ENCODE assay signal across 1 cellular context in genomic region chr3:11820540-11821041, GRCh38.
TF ChIP-seq lines count a peak whose summit lies in the region.

No MANE protein-coding gene starts in this region.

TF ChIP-seq in GM12878, 131 proteins besides CTCF, POLR2A, EP300 and RAD21 (continued from another document):
- TF ChIP-seq ATF7 (IDR thresholded peaks at IDR 0.05; ENCODE audit: low read depth) (no peak), ZNF592 (IDR thresholded peaks at IDR 0.05) (no peak), PAX5 (IDR thresholded peaks at IDR 0.05; ENCODE audit: borderline replicate concordance, low read depth, low read length) (no peak), NR2F1 (conservative IDR thresholded peaks at IDR 0.05) (no peak), FOS (IDR thresholded peaks at IDR 0.05; ENCODE audit: borderline replicate concordance, extremely low read depth, insufficient read length) (no peak), MEF2B (IDR thresholded peaks at IDR 0.05; ENCODE audit: partially characterized antibody, poor library complexity, severe bottlenecking) (no peak), HDAC2 (IDR thresholded peaks at IDR 0.05) (no peak), HDGF (IDR thresholded peaks at IDR 0.05) (no peak), SMAD5 (IDR thresholded peaks at IDR 0.05; ENCODE audit: low read depth) (no peak), MXI1 (IDR thresholded peaks at IDR 0.05; ENCODE audit: low read depth, low read length) (no peak), TCF3 (IDR thresholded peaks at IDR 0.05; ENCODE audit: borderline replicate concordance, insufficient read depth, low read depth, low read length) (peak; percentile 18; the same call in 1 of the 2 replicates), EZH2 (IDR thresholded peaks at IDR 0.05; ENCODE audit: borderline replicate concordance, control insufficient read depth, low read depth, low read length) (no peak), FOXK2 (IDR thresholded peaks at IDR 0.05) (no peak), ATF2 (IDR thresholded peaks at IDR 0.05; ENCODE audit: low read length) (no peak), E4F1 (IDR thresholded peaks at IDR 0.05; ENCODE audit: borderline replicate concordance, partially characterized antibody) (no peak), BCL11A (IDR thresholded peaks at IDR 0.05; ENCODE audit: low read depth, low read length) (peak; percentile 91; the same call in 1 of the 2 replicates), ETV6 (conservative IDR thresholded peaks at IDR 0.05 in 1 of 2, IDR thresholded peaks at IDR 0.05 in 1 of 2; ENCODE audit: borderline replicate concordance in 1 of 2, low read depth in 1 of 2) (peak in 1 of 2 experiments; percentile 73; a peak in 2 of 4 replicates), USF1 (IDR thresholded peaks at IDR 0.05; ENCODE audit: borderline replicate concordance, extremely low read length, insufficient read depth, low read depth, low read length) (no peak), YY1 (IDR thresholded peaks at IDR 0.05; ENCODE audit: low read depth, low read length) (no peak), MYC (IDR thresholded peaks at IDR 0.05; ENCODE audit: insufficient read depth, insufficient read length, insufficient replicate concordance, low read length, severe bottlenecking) (no peak), EGR1 (IDR thresholded peaks at IDR 0.05; ENCODE audit: borderline replicate concordance in 1 of 2, low read depth in 2 of 2, low read length in 2 of 2) (no peak), BMI1 (IDR thresholded peaks at IDR 0.05; ENCODE audit: borderline replicate concordance) (no peak), RFX5 (IDR thresholded peaks at IDR 0.05; ENCODE audit: low read depth, low read length) (no peak), HSF1 (IDR thresholded peaks at IDR 0.05; ENCODE audit: low read depth, low read length) (no peak), NR2C1 (IDR thresholded peaks at IDR 0.05) (no peak), SMAD1 (IDR thresholded peaks at IDR 0.05; ENCODE audit: low read depth, partially characterized antibody) (no peak), REST (IDR thresholded peaks at IDR 0.05; ENCODE audit: low read depth, low read length) (no peak), SRF (IDR thresholded peaks at IDR 0.05; ENCODE audit: low read depth in 2 of 2, low read length in 2 of 2) (0 out of 4 replicates have a peak, but pooled peaks of 1 of the 2 experiments have one; percentile 50), STAT1 (conservative IDR thresholded peaks at IDR 0.05) (no peak), TCF7 (IDR thresholded peaks at IDR 0.05; ENCODE audit: borderline replicate concordance) (0 out of 2 replicates have a peak, but pooled peaks have one; percentile 47), ASH2L (IDR thresholded peaks at IDR 0.05; ENCODE audit: borderline replicate concordance, low read depth) (no peak), PBX3 (IDR thresholded peaks at IDR 0.05; ENCODE audit: insufficient replicate concordance, low read depth, low read length) (no peak), DPF2 (IDR thresholded peaks at IDR 0.05) (0 out of 2 replicates have a peak, but pooled peaks have one; percentile 39), ZBED1 (IDR thresholded peaks at IDR 0.05; ENCODE audit: borderline replicate concordance) (no peak), RAD51 (IDR thresholded peaks at IDR 0.05) (no peak), MAX (IDR thresholded peaks at IDR 0.05; ENCODE audit: low read depth, low read length) (no peak), JUNB (IDR thresholded peaks at IDR 0.05) (peak; percentile 97), MYB (IDR thresholded peaks at IDR 0.05; ENCODE audit: borderline replicate concordance, low read depth, low read length) (no peak), ZZZ3 (IDR thresholded peaks at IDR 0.05; ENCODE audit: control insufficient read depth, insufficient read length, low read depth) (no peak)
